In the genomic region with DNA sequence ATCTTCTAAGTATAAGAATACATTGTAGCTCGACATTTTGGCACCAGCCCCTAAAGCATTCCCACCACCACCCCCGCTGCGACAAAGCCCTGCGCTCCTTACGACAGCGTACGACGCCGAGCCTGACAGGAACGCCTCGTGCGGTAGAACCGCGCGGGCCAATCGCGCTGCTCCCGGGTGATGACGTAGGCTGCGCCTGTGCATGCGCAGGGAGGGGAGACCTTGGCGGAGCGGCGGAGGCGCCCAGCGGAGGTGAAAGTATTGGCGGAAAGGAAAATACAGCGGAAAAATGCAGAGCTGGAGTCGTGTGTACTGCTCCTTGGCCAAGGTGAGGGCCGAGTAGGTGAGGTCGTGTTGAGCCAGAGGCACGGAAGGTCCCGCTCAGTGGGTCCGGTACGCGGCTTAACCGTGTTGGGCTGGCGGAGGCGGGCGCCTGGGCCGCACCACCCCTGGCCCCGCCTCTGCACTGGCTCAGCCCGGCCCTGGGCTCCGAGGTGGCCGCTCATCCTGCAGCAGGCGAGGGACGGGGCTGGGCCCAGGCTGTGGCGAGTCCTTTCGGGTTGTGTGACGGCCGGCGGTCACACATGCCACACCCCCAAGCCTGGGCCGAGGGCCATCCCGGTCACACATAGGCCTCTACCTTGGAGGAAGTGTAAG, we compare ENCODE assay signal across 8 cellular contexts. TPM values are rescaled to one million over a fixed set of nuclear protein-coding genes. Genes with fewer than 3 reads are reported as not detected.
DNase-seq lines count a peak whose midpoint lies in the region; ATAC-seq and TF ChIP-seq lines count a peak whose summit lies in the region.

A gene with protein sequence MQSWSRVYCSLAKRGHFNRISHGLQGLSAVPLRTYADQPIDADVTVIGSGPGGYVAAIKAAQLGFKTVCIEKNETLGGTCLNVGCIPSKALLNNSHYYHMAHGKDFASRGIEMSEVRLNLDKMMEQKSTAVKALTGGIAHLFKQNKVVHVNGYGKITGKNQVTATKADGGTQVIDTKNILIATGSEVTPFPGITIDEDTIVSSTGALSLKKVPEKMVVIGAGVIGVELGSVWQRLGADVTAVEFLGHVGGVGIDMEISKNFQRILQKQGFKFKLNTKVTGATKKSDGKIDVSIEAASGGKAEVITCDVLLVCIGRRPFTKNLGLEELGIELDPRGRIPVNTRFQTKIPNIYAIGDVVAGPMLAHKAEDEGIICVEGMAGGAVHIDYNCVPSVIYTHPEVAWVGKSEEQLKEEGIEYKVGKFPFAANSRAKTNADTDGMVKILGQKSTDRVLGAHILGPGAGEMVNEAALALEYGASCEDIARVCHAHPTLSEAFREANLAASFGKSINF (plus strand): TSS at position 222 of the 657 bp plus-strand sequence. CDS start 68 bp downstream, at position 290.

- H3K4me3 Mint-ChIP-seq in activated naive CD4-positive, alpha-beta T cell treated with anti-CD3 and anti-CD28 coated beads for 36 hours: peak within 1 kb of the TSS; percentile 100

- H3K36me3 ChIP-seq in HEK293 (ENCODE audit: control insufficient read depth in 2 of 2, insufficient read depth in 1 of 2, low read length in 2 of 2): peaks cover 0 to 33% of the 10 kb centered on the region in 2 experiments
- peaks cover 0 to 20% of the 10 kb centered on the region in 2 donors for H3K36me3 ChIP-seq in gastroesophageal sphincter
- H3K36me3 ChIP-seq in suprapubic skin: peaks cover 11% of the 10 kb centered on the region

- H3K4me1 ChIP-seq in HEK293 (ENCODE audit: control insufficient read depth, insufficient read depth, low read length) (peaks cover 2% of the 10 kb centered on the region; the same call in 1 of the 2 replicates), gastroesophageal sphincter (peaks cover 0 to 54% (median 18%) of the 10 kb centered on the region in 3 donors), suprapubic skin (peaks cover 42% of the 10 kb centered on the region)

- peaks cover 37% of the 10 kb centered on the region for H3K4me1 Mint-ChIP-seq in activated naive CD4-positive, alpha-beta T cell treated with anti-CD3 and anti-CD28 coated beads for 36 hours (ENCODE audit: low read depth)

- H3K27ac Mint-ChIP-seq in activated naive CD4-positive, alpha-beta T cell treated with anti-CD3 and anti-CD28 coated beads for 36 hours: peak within 1 kb of the TSS; percentile 98

- H3K9me3 ChIP-seq in HEK293 (ENCODE audit: control insufficient read depth, insufficient read depth, low read depth, low read length): no peaks in the 10 kb centered on the region
- no peaks in the 10 kb centered on the region for H3K9me3 ChIP-seq in gastroesophageal sphincter
- H3K9me3 ChIP-seq in suprapubic skin: no peaks in the 10 kb centered on the region

- no peak for TF ChIP-seq CTCF in HEK293 (tag by site-specific recombination; IDR thresholded peaks at IDR 0.05)
- peak in 2 of 4 experiments; percentile 6 to 25 for TF ChIP-seq CTCF in gastroesophageal sphincter (IDR thresholded peaks at IDR 0.05)
- no peak for TF ChIP-seq CTCF in suprapubic skin (IDR thresholded peaks at IDR 0.05)

- H3K4me3 ChIP-seq in HEK293 (ENCODE audit: low read depth, low read length): peak within 1 kb of the TSS; percentile 69
- H3K4me3 ChIP-seq in gastroesophageal sphincter: peak within 1 kb of the TSS; percentile 52 to 84
- H3K4me3 ChIP-seq in suprapubic skin: peak within 1 kb of the TSS; percentile 92

- H3K27me3 Mint-ChIP-seq in activated naive CD4-positive, alpha-beta T cell treated with anti-CD3 and anti-CD28 coated beads for 36 hours (ENCODE audit: low read depth): no peaks in the 10 kb centered on the region

- intact Hi-C loops in activated naive CD4-positive, alpha-beta T cell treated with anti-CD3 and anti-CD28 coated beads for 36 hours (cut with micrococcal nuclease): loop anchor here (1.0 to 10.0 kb wide), 8 partner anchors 12 to 846 kb away; partner anchors contain the start of genes COG5, DUS4L, PNPLA8 and PRKAR2B

- H3K9me3 Mint-ChIP-seq in activated naive CD4-positive, alpha-beta T cell treated with anti-CD3 and anti-CD28 coated beads for 36 hours: no peaks in the 10 kb centered on the region

- peak within 1 kb of the TSS; percentile 77 for H3K27ac ChIP-seq in HEK293 (ENCODE audit: extremely low read depth, low read depth, low read length)
- H3K27ac ChIP-seq in gastroesophageal sphincter: peak within 1 kb of the TSS; percentile 71 to 98 (median 97)
- peak within 1 kb of the TSS; percentile 97 for H3K27ac ChIP-seq in suprapubic skin

- ATAC-seq in gastroesophageal sphincter: peak; percentile 99

- peak; percentile 88 for DNase-seq in GDM1 (lab: John Stamatoyannopoulos, UW)
- peak; percentile 89 for DNase-seq in MV-4-11 (lab: John Stamatoyannopoulos, UW)
- peak; percentile 91 for DNase-seq in SK-N-DZ (ENCODE audit: low spot score)
- peak; percentile 96 for DNase-seq in activated naive CD4-positive, alpha-beta T cell treated with anti-CD3 and anti-CD28 coated beads for 36 hours
- DNase-seq in nucleus accumbens (lab: John Stamatoyannopoulos, UW): peak; percentile 58 to 97 (median 90)
- DNase-seq in suprapubic skin (ENCODE audit: low spot score in 2 of 2): peak; percentile 96 to 98

- POLR2A ChIA-PET in HEK293 (lab: Yijun Ruan, JAX): interaction anchor here (0.6 to 1.0 kb wide), 2 partner anchors 142 to 148 kb away, joined by 3 to 4 read pairs; no protein-coding TSS in a partner anchor

- H3K27me3 ChIP-seq in gastroesophageal sphincter (no peaks in the 10 kb centered on the region), suprapubic skin (no peaks in the 10 kb centered on the region)

- TF ChIP-seq POLR2A in gastroesophageal sphincter (IDR thresholded peaks at IDR 0.05) (peak; percentile 75 to 91), suprapubic skin (IDR thresholded peaks at IDR 0.05) (peak; percentile 38 to 86)

- TF ChIP-seq EP300 in gastroesophageal sphincter (IDR thresholded peaks at IDR 0.05) (peak; percentile 39), suprapubic skin (IDR thresholded peaks at IDR 0.05) (peak; percentile 72)

- 0% methylated on average over 13 to 18 of the region's 54 CpGs for whole genome bisulfite sequencing in gastroesophageal sphincter (ENCODE audit: low coverage in 1 of 2), 2 donors
- WGBS in suprapubic skin: under 1% methylated on average over 20 of the region's 54 CpGs

- peaks cover 26% of the 10 kb centered on the region for H3K36me3 Mint-ChIP-seq in activated naive CD4-positive, alpha-beta T cell treated with anti-CD3 and anti-CD28 coated beads for 36 hours (ENCODE audit: low read depth)

- CTCF ChIA-PET in HEK293 (lab: Yijun Ruan, JAX): interaction anchor here (0.7 to 3.5 kb wide), 5 partner anchors 10 to 255 kb away, joined by 3 to 28 read pairs (median 5); no protein-coding TSS in a partner anchor
- CTCF ChIA-PET in activated naive CD4-positive, alpha-beta T cell treated with anti-CD3 and anti-CD28 coated beads for 36 hours (lab: Charles Lee): interaction anchor here (0.8 to 5.2 kb wide), 4 partner anchors 12 to 427 kb away, joined by 3 to 46 read pairs (median 10); partner anchors contain the start of gene CBLL1

TF ChIP-seq in HEK293, 187 proteins besides CTCF, POLR2A, EP300 and RAD21 (continues in another document):
- peak; percentile 92 for TF ChIP-seq ZBTB8A (tag by site-specific recombination; IDR thresholded peaks at IDR 0.05)
- peak; percentile 91 for TF ChIP-seq KLF16 (tag by site-specific recombination; IDR thresholded peaks at IDR 0.05)
- TF ChIP-seq ZNF76 (tag by site-specific recombination; IDR thresholded peaks at IDR 0.05; ENCODE audit: borderline replicate concordance, low read depth): peak; percentile 55; the same call in 1 of the 2 replicates
- TF ChIP-seq ZBTB17 (tag by site-specific recombination; IDR thresholded peaks at IDR 0.05): peak; percentile 55
- TF ChIP-seq ZNF629 (tag by site-specific recombination; IDR thresholded peaks at IDR 0.05): peak; percentile 94
- TF ChIP-seq ZEB2 (tag by site-specific recombination; IDR thresholded peaks at IDR 0.05): peak; percentile 86
- TF ChIP-seq, protein P1, sequence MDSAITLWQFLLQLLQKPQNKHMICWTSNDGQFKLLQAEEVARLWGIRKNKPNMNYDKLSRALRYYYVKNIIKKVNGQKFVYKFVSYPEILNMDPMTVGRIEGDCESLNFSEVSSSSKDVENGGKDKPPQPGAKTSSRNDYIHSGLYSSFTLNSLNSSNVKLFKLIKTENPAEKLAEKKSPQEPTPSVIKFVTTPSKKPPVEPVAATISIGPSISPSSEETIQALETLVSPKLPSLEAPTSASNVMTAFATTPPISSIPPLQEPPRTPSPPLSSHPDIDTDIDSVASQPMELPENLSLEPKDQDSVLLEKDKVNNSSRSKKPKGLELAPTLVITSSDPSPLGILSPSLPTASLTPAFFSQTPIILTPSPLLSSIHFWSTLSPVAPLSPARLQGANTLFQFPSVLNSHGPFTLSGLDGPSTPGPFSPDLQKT (IDR thresholded peaks at IDR 0.05; ENCODE audit: borderline replicate concordance, low read depth, low read length): no peak
- TF ChIP-seq YY2 (tag by site-specific recombination; IDR thresholded peaks at IDR 0.05): peak; percentile 40; the same call in 1 of the 2 replicates
- TF ChIP-seq EGR2 (tag by site-specific recombination; IDR thresholded peaks at IDR 0.05; ENCODE audit: low read depth): peak; percentile 59; the same call in 1 of the 2 replicates
- TF ChIP-seq ZNF121 (tag by site-specific recombination; IDR thresholded peaks at IDR 0.05): 0 out of 2 replicates have a peak, but pooled peaks have one; percentile 52
- TF ChIP-seq SP2 (tag by site-specific recombination; IDR thresholded peaks at IDR 0.05): peak; percentile 84
- TF ChIP-seq, protein P2, sequence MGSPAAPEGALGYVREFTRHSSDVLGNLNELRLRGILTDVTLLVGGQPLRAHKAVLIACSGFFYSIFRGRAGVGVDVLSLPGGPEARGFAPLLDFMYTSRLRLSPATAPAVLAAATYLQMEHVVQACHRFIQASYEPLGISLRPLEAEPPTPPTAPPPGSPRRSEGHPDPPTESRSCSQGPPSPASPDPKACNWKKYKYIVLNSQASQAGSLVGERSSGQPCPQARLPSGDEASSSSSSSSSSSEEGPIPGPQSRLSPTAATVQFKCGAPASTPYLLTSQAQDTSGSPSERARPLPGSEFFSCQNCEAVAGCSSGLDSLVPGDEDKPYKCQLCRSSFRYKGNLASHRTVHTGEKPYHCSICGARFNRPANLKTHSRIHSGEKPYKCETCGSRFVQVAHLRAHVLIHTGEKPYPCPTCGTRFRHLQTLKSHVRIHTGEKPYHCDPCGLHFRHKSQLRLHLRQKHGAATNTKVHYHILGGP (tag by site-specific recombination; IDR thresholded peaks at IDR 0.05): no peak

RNA-seq across cellular contexts. Expression of the gene that starts here (rescaled TPM):
- 154 and 299 TPM in 2 replicates for polyA plus RNA-seq in SK-N-DZ (2014; cell fraction: cytosol; rRNA removed)
- 118 and 125 TPM in 2 replicates for polyA plus RNA-seq in SK-N-DZ (2014; cell fraction: nucleus; rRNA removed)
- 10 to 100 TPM; 92.6 to 96.8 TPM for total RNA-seq in activated naive CD4-positive, alpha-beta T cell treated with anti-CD3 and anti-CD28 coated beads for 36 hours
- total RNA-seq in gastroesophageal sphincter (100 to 1,000 TPM in 3 of 4 donors, 10 to 100 TPM in 1; 79.3 to 246 (median 148) TPM), suprapubic skin (10 to 100 TPM; 35.8 to 84.7 (median 67.9) TPM)

Comparison
In these comparisons a context has a peak if more than half of its experiments do, and no peak if none do; other contexts are left out.
1. Peak in every context shown above with its lines: DNase-seq, ATAC-seq, H3K4me3 ChIP-seq and H3K27ac ChIP-seq.